7 cellular contexts compared by ENCODE assay signal in genomic region chr5:119322948-119323629, GRCh38.
DNase-seq lines count a peak whose midpoint lies in the region; ATAC-seq lines count a peak whose summit lies in the region.

No MANE protein-coding gene starts in this region.

- H3K4me1 Mint-ChIP-seq in activated naive CD8-positive, alpha-beta T cell (ENCODE audit: low read depth), result peaks cover 94% of the 10 kb centered on the region

- peak overlapping the region in 19 of 21 experiments; percentile 45 to 86 (median 78) for H3K27ac ChIP-seq in skin epidermis

- no peaks in the 10 kb centered on the region for H3K27me3 Mint-ChIP-seq in activated naive CD8-positive, alpha-beta T cell

- no peaks in the 10 kb centered on the region for H3K9me3 Mint-ChIP-seq in activated naive CD8-positive, alpha-beta T cell (ENCODE audit: low read depth)

- peak overlapping the region; percentile 48 for H3K4me3 Mint-ChIP-seq in activated naive CD8-positive, alpha-beta T cell

- peak; percentile 45 for ATAC-seq in GM19043 (IDR thresholded peaks at IDR 0.05; ENCODE audit: low read depth, unreplicated experiment)
- ATAC-seq in HG03342 (IDR thresholded peaks at IDR 0.05; ENCODE audit: unreplicated experiment), result peak; percentile 54

- peak overlapping the region; percentile 95 for H3K27ac Mint-ChIP-seq in activated naive CD8-positive, alpha-beta T cell

- H3K4me3 ChIP-seq in skin epidermis, result no peak overlapping the region

- H3K36me3 Mint-ChIP-seq in activated naive CD8-positive, alpha-beta T cell, result peaks cover 17% of the 10 kb centered on the region

- DNase-seq in NCI-H526 treated with DMSO at 0.1 percent for 48 hours (lab: John Stamatoyannopoulos, UW), result no peak
- DNase-seq in NCI-H2107 (lab: John Stamatoyannopoulos, UW), result no peak
- no peak for DNase-seq in CD1c-positive myeloid dendritic cell (ENCODE audit: extremely low spot score)
